Comparison of ENCODE assay signal across 2 cellular contexts in the genomic region with DNA sequence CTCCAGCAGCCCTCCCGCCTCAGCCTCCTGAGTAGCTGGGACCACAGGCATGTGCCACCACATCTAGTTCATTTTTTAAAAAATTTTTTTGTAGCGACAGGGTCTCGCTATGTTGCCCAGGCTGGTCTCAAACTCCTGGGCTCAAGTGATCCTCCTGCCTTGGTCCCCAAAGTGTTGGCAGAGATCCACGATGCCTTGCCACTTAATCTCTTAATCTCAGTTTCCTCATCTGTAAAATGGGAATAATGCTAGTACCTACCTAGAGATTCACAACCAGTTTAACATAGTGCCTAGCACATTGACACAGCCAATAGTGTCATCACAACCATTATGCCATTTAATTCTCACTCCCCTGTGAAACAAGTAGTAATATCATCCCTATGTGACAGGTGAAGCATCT.
A peak's percentile ranks its signal among the peaks of the same experiment; 100 is the strongest.
TF ChIP-seq lines count a peak whose summit lies in the region.

No MANE protein-coding gene starts in this region.

TF ChIP-seq in HCT116, 20 proteins besides CTCF, POLR2A, EP300 and RAD21:
- TF ChIP-seq ZFX (IDR thresholded peaks at IDR 0.05) (no peak), POLR2AphosphoS5 (IDR thresholded peaks at IDR 0.05; ENCODE audit: low read depth, low read length) (no peak)
- TF ChIP-seq, protein P1, sequence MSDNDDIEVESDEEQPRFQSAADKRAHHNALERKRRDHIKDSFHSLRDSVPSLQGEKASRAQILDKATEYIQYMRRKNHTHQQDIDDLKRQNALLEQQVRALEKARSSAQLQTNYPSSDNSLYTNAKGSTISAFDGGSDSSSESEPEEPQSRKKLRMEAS (IDR thresholded peaks at IDR 0.05), result no peak
- TF ChIP-seq, protein P2, sequence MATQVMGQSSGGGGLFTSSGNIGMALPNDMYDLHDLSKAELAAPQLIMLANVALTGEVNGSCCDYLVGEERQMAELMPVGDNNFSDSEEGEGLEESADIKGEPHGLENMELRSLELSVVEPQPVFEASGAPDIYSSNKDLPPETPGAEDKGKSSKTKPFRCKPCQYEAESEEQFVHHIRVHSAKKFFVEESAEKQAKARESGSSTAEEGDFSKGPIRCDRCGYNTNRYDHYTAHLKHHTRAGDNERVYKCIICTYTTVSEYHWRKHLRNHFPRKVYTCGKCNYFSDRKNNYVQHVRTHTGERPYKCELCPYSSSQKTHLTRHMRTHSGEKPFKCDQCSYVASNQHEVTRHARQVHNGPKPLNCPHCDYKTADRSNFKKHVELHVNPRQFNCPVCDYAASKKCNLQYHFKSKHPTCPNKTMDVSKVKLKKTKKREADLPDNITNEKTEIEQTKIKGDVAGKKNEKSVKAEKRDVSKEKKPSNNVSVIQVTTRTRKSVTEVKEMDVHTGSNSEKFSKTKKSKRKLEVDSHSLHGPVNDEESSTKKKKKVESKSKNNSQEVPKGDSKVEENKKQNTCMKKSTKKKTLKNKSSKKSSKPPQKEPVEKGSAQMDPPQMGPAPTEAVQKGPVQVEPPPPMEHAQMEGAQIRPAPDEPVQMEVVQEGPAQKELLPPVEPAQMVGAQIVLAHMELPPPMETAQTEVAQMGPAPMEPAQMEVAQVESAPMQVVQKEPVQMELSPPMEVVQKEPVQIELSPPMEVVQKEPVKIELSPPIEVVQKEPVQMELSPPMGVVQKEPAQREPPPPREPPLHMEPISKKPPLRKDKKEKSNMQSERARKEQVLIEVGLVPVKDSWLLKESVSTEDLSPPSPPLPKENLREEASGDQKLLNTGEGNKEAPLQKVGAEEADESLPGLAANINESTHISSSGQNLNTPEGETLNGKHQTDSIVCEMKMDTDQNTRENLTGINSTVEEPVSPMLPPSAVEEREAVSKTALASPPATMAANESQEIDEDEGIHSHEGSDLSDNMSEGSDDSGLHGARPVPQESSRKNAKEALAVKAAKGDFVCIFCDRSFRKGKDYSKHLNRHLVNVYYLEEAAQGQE (IDR thresholded peaks at IDR 0.05; ENCODE audit: low read depth), result no peak

TF ChIP-seq in K562, 482 proteins besides CTCF, POLR2A, EP300 and RAD21 (continues in another document):
- TF ChIP-seq PTRF (tag; IDR thresholded peaks at IDR 0.05) (no peak), ZNF121 (CRISPR knock-in tag; conservative IDR thresholded peaks at IDR 0.05) (peak; percentile 81), ZNF143 (CRISPR knock-in tag; IDR thresholded peaks at IDR 0.05) (no peak), KDM5B (IDR thresholded peaks at IDR 0.05; ENCODE audit: insufficient replicate concordance, low read depth, low read length) (no peak), ZNF146 (CRISPR knock-in tag; IDR thresholded peaks at IDR 0.05; ENCODE audit: unreplicated experiment) (no peak), SMAD1 (IDR thresholded peaks at IDR 0.05; ENCODE audit: low read depth, low read length, partially characterized antibody) (no peak), ELF2 (CRISPR knock-in tag; IDR thresholded peaks at IDR 0.05) (no peak), ZNF717 (CRISPR knock-in tag; IDR thresholded peaks at IDR 0.05) (no peak), PTBP1 (IDR thresholded peaks at IDR 0.05; ENCODE audit: low read depth, low read length) (no peak), GATAD2B (IDR thresholded peaks at IDR 0.05; ENCODE audit: borderline replicate concordance) (no peak), NCOA6 (IDR thresholded peaks at IDR 0.05) (no peak), ZNF785 (CRISPR knock-in tag; IDR thresholded peaks at IDR 0.05) (no peak), FIP1L1 (IDR thresholded peaks at IDR 0.05; ENCODE audit: low read depth, low read length, poor library complexity, severe bottlenecking) (no peak), NR2F6 (CRISPR knock-in tag; IDR thresholded peaks at IDR 0.05) (no peak), SETDB1 (IDR thresholded peaks at IDR 0.05; ENCODE audit: low read length) (no peak), CBFA2T2 (conservative IDR thresholded peaks at IDR 0.05) (no peak), KDM4B (IDR thresholded peaks at IDR 0.05; ENCODE audit: borderline replicate concordance in 2 of 2, low read depth in 1 of 2) (no peak), ZNF239 (CRISPR knock-in tag; IDR thresholded peaks at IDR 0.05) (no peak), STAG1 (CRISPR knock-in tag; IDR thresholded peaks at IDR 0.05; ENCODE audit: borderline replicate concordance) (no peak), MEF2D (tag; conservative IDR thresholded peaks at IDR 0.05; ENCODE audit: low read depth) (no peak), CBX1 (IDR thresholded peaks at IDR 0.05; ENCODE audit: low read depth) (no peak), TBL1XR1 (IDR thresholded peaks at IDR 0.05; ENCODE audit: low read length in 2 of 2) (no peak), HDAC2 (IDR thresholded peaks at IDR 0.05) (peak; percentile 49; the same call in 1 of the 2 replicates), GABPB2 (CRISPR knock-in tag; conservative IDR thresholded peaks at IDR 0.05) (no peak), HNRNPH1 (optimal IDR thresholded peaks at IDR 0.05; ENCODE audit: low read depth, low read length) (no peak), ZFP30 (CRISPR knock-in tag; IDR thresholded peaks at IDR 0.05; ENCODE audit: borderline replicate concordance) (no peak), ZBTB1 (CRISPR knock-in tag; IDR thresholded peaks at IDR 0.05; ENCODE audit: borderline replicate concordance, low read depth) (no peak), NR2C2 (CRISPR knock-in tag; IDR thresholded peaks at IDR 0.05) (no peak), NR2C2 (tag; IDR thresholded peaks at IDR 0.05) (no peak), FOS (IDR thresholded peaks at IDR 0.05; ENCODE audit: extremely low read depth, insufficient read length) (no peak), ESRRA (IDR thresholded peaks at IDR 0.05; ENCODE audit: borderline replicate concordance, low read depth) (no peak), TEAD2 (tag; IDR thresholded peaks at IDR 0.05) (no peak), SIRT6 (IDR thresholded peaks at IDR 0.05; ENCODE audit: low read depth, low read length) (no peak), SP1 (CRISPR knock-in tag; IDR thresholded peaks at IDR 0.05) (no peak), ZFX (CRISPR knock-in tag; IDR thresholded peaks at IDR 0.05) (no peak), PPARD (CRISPR knock-in tag; IDR thresholded peaks at IDR 0.05) (no peak), HNRNPLL (IDR thresholded peaks at IDR 0.05; ENCODE audit: low read depth, low read length, poor library complexity, severe bottlenecking) (no peak), ZNF778 (CRISPR knock-in tag; IDR thresholded peaks at IDR 0.05) (no peak), ADNP (tag; IDR thresholded peaks at IDR 0.05) (peak; percentile 73)
- TF ChIP-seq, protein P3, sequence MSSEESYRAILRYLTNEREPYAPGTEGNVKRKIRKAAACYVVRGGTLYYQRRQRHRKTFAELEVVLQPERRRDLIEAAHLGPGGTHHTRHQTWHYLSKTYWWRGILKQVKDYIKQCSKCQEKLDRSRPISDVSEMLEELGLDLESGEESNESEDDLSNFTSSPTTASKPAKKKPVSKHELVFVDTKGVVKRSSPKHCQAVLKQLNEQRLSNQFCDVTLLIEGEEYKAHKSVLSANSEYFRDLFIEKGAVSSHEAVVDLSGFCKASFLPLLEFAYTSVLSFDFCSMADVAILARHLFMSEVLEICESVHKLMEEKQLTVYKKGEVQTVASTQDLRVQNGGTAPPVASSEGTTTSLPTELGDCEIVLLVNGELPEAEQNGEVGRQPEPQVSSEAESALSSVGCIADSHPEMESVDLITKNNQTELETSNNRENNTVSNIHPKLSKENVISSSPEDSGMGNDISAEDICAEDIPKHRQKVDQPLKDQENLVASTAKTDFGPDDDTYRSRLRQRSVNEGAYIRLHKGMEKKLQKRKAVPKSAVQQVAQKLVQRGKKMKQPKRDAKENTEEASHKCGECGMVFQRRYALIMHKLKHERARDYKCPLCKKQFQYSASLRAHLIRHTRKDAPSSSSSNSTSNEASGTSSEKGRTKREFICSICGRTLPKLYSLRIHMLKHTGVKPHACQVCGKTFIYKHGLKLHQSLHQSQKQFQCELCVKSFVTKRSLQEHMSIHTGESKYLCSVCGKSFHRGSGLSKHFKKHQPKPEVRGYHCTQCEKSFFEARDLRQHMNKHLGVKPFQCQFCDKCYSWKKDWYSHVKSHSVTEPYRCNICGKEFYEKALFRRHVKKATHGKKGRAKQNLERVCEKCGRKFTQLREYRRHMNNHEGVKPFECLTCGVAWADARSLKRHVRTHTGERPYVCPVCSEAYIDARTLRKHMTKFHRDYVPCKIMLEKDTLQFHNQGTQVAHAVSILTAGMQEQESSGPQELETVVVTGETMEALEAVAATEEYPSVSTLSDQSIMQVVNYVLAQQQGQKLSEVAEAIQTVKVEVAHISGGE (CRISPR knock-in tag; IDR thresholded peaks at IDR 0.05), result no peak
- TF ChIP-seq, protein P4, sequence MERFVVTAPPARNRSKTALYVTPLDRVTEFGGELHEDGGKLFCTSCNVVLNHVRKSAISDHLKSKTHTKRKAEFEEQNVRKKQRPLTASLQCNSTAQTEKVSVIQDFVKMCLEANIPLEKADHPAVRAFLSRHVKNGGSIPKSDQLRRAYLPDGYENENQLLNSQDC (CRISPR knock-in tag; IDR thresholded peaks at IDR 0.05), result no peak
- TF ChIP-seq, protein P5, sequence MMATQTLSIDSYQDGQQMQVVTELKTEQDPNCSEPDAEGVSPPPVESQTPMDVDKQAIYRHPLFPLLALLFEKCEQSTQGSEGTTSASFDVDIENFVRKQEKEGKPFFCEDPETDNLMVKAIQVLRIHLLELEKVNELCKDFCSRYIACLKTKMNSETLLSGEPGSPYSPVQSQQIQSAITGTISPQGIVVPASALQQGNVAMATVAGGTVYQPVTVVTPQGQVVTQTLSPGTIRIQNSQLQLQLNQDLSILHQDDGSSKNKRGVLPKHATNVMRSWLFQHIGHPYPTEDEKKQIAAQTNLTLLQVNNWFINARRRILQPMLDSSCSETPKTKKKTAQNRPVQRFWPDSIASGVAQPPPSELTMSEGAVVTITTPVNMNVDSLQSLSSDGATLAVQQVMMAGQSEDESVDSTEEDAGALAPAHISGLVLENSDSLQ (IDR thresholded peaks at IDR 0.05), result no peak
- TF ChIP-seq, protein P6, sequence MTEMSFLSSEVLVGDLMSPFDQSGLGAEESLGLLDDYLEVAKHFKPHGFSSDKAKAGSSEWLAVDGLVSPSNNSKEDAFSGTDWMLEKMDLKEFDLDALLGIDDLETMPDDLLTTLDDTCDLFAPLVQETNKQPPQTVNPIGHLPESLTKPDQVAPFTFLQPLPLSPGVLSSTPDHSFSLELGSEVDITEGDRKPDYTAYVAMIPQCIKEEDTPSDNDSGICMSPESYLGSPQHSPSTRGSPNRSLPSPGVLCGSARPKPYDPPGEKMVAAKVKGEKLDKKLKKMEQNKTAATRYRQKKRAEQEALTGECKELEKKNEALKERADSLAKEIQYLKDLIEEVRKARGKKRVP (CRISPR knock-in tag; IDR thresholded peaks at IDR 0.05), result no peak
- TF ChIP-seq, protein P7, sequence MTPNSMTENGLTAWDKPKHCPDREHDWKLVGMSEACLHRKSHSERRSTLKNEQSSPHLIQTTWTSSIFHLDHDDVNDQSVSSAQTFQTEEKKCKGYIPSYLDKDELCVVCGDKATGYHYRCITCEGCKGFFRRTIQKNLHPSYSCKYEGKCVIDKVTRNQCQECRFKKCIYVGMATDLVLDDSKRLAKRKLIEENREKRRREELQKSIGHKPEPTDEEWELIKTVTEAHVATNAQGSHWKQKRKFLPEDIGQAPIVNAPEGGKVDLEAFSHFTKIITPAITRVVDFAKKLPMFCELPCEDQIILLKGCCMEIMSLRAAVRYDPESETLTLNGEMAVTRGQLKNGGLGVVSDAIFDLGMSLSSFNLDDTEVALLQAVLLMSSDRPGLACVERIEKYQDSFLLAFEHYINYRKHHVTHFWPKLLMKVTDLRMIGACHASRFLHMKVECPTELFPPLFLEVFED (CRISPR knock-in tag; conservative IDR thresholded peaks at IDR 0.05), result no peak
- TF ChIP-seq, protein P8, sequence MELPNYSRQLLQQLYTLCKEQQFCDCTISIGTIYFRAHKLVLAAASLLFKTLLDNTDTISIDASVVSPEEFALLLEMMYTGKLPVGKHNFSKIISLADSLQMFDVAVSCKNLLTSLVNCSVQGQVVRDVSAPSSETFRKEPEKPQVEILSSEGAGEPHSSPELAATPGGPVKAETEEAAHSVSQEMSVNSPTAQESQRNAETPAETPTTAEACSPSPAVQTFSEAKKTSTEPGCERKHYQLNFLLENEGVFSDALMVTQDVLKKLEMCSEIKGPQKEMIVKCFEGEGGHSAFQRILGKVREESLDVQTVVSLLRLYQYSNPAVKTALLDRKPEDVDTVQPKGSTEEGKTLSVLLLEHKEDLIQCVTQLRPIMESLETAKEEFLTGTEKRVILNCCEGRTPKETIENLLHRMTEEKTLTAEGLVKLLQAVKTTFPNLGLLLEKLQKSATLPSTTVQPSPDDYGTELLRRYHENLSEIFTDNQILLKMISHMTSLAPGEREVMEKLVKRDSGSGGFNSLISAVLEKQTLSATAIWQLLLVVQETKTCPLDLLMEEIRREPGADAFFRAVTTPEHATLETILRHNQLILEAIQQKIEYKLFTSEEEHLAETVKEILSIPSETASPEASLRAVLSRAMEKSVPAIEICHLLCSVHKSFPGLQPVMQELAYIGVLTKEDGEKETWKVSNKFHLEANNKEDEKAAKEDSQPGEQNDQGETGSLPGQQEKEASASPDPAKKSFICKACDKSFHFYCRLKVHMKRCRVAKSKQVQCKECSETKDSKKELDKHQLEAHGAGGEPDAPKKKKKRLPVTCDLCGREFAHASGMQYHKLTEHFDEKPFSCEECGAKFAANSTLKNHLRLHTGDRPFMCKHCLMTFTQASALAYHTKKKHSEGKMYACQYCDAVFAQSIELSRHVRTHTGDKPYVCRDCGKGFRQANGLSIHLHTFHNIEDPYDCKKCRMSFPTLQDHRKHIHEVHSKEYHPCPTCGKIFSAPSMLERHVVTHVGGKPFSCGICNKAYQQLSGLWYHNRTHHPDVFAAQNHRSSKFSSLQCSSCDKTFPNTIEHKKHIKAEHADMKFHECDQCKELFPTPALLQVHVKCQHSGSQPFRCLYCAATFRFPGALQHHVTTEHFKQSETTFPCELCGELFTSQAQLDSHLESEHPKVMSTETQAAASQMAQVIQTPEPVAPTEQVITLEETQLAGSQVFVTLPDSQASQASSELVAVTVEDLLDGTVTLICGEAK (IDR thresholded peaks at IDR 0.05), result no peak
- TF ChIP-seq, protein P8 (CRISPR knock-in tag; IDR thresholded peaks at IDR 0.05), result no peak
